In the genomic region with DNA sequence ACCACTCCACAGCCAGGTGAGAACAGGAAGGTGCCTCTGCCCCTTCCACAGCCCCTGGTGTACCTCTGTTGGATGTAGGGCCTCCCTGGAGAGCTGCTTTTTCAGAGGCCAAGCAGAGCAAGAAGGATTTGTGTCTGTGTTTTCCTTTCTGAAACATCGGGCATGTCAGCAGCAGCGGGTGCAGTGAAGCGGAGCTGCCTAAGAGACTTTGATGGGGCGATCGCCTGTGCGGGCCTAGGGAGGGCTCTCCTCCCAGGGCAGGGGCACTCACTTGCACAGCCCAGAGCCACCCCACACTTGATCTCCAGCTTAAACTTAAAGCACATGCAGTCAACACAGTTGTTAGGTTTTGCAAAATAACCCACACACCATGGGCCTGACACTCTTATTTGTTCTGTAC, we compare ENCODE assay signal across 1 cellular context.
TF ChIP-seq lines count a peak whose summit lies in the region.

No MANE protein-coding gene starts in this region.

TF ChIP-seq in GM23338, 12 proteins besides CTCF, POLR2A, EP300 and RAD21 (continued from another document):
- no peak for TF ChIP-seq REST (IDR thresholded peaks at IDR 0.05; ENCODE audit: unreplicated experiment)
